Comparison of ENCODE assay signal across 7 cellular contexts in the genomic region with DNA sequence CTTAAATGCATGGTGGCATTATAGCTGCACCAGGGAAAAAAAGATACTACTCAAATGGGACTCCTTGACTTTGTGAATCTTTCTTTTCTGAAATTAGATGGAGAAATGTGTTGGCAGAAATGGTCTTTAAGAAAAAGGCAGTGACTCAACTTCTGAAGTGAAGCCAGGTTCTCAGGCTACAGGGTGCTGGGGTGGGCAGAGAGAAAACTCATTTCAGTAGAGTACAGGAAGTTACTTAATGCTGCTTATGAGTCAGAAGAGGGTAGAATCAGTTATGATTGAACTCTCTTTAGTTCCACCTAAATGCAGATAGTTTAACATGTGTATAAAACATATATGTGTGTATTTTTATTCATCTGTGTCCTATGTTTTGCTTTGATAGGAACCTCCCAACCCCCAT.
DNase-seq lines count a peak whose midpoint lies in the region; ATAC-seq, FAIRE-seq and TF ChIP-seq lines count a peak whose summit lies in the region.

No MANE protein-coding gene starts in this region.

- peak in 1 of 2 experiments; percentile 49; a peak in 1 of 4 replicates for TF ChIP-seq EP300 in GM12878 (IDR thresholded peaks at IDR 0.05; ENCODE audit: borderline replicate concordance in 1 of 2, control insufficient read depth in 1 of 2, low read depth in 2 of 2, low read length in 2 of 2)

- TF ChIP-seq POLR2A in GM12878 (IDR thresholded peaks at IDR 0.05; ENCODE audit: low read depth, low read length): no peak

- intact Hi-C loops in GM12878 (cut with micrococcal nuclease; ENCODE audit: unreplicated experiment): loop anchor here (1.0 kb wide), 1 partner anchor 56 kb away; no protein-coding TSS in a partner anchor
- intact Hi-C loops in Right ventricle myocardium superior (cut with DNase I): no loop called here

- TF ChIP-seq CTCF in GM12878 (IDR thresholded peaks at IDR 0.05 in 2 of 3, conservative IDR thresholded peaks at IDR 0.05 in 1 of 3; ENCODE audit: control insufficient read depth in 2 of 3, extremely low read depth in 1 of 3, insufficient read depth in 1 of 3, low read depth in 3 of 3, low read length in 3 of 3): no peak

- SMC1A ChIA-PET in GM12878 (lab: Charles Lee; ENCODE audit: uncharacterized antibody, unreplicated experiment): interaction anchor here (0.9 to 8.8 kb wide), 3 partner anchors 47 to 66 kb away, joined by 3 to 121 read pairs (median 3); no protein-coding TSS in a partner anchor

- H3K27ac ChIP-seq in GM12878 (ENCODE audit: control insufficient read depth, insufficient read depth): no peak overlapping the region

- peaks cover 7% of the 10 kb centered on the region for H3K4me1 ChIP-seq in GM12878 (ENCODE audit: control insufficient read depth, insufficient read depth, low read length)

- CTCF ChIA-PET in GM12878 (lab: Yijun Ruan, JAX): interaction anchor here (1.4 to 11.7 kb wide), 3 partner anchors 51 to 66 kb away, joined by 7 to 225 read pairs (median 8); no protein-coding TSS in a partner anchor

- no peaks in the 10 kb centered on the region for H3K9me3 ChIP-seq in GM12878 (replicated peaks; ENCODE audit: control insufficient read depth, insufficient read depth, low read length)

- H3K4me3 ChIP-seq in GM12878: no peak overlapping the region

- no TSS peak for BruUV-seq in GM12878 (replicated peaks; lab: Mats Ljungman, UMichigan)

- in situ Hi-C loops in GM12878 (cut with MboI): no loop called here

- ATAC-seq in GM18870 (IDR thresholded peaks at IDR 0.05; ENCODE audit: unreplicated experiment) (peak; percentile 99), HG02870 (IDR thresholded peaks at IDR 0.05; ENCODE audit: unreplicated experiment) (peak; percentile 99), GM12878 (peak; percentile 97), Right ventricle myocardium superior (ENCODE audit: poor library complexity) (no peak)

- RAD21 ChIA-PET in GM12878 (lab: Charles Lee; ENCODE audit: unreplicated experiment): interaction anchor here (4.4 kb wide), 1 partner anchor 64 kb away, joined by 28 read pairs; no protein-coding TSS in a partner anchor

- H2AFZ ChIP-seq in GM12878 (ENCODE audit: control insufficient read depth, low read depth, low read length): no peak overlapping the region

- no peak; the same call in 1 of the 2 replicates for TF ChIP-seq RAD21 in GM12878 (IDR thresholded peaks at IDR 0.05; ENCODE audit: insufficient read depth, low read depth, low read length)

- no peaks in the 10 kb centered on the region for H3K27me3 ChIP-seq in GM12878 (replicated peaks in 1 of 2; ENCODE audit: control insufficient read depth in 2 of 2, insufficient read depth in 2 of 2, low read length in 1 of 2)

- H3K4me2 ChIP-seq in GM12878 (ENCODE audit: control insufficient read depth, insufficient read depth): no peak overlapping the region

- H3K79me2 ChIP-seq in GM12878 (ENCODE audit: control insufficient read depth, insufficient read depth, low read length): no peaks in the 10 kb centered on the region

- DNase-seq in RKO (ENCODE audit: low spot score) (peak; percentile 85), GM12878 (ENCODE audit: low read depth, low spot score) (peak; percentile 77), Right ventricle myocardium superior (no peak), NCI-H446 (lab: John Stamatoyannopoulos, UW) (no peak)
- peak; percentile 29 for DNase-seq in stimulated activated CD4-positive, alpha-beta T cell treated with anti-CD3 and anti-CD28 coated beads, Interleukin-12 subunit alpha, Interleukin-12 subunit beta, amount 100 ng/mL, for 4 hours

- no peak overlapping the region for H3K9ac ChIP-seq in GM12878 (ENCODE audit: control insufficient read depth, insufficient read depth, low read length)

- FAIRE-seq in GM12878 (lab: Jason Lieb, UNC): peak; percentile 86

- no peaks in the 10 kb centered on the region for H3K36me3 ChIP-seq in GM12878 (ENCODE audit: control insufficient read depth in 2 of 2, insufficient read depth in 2 of 2, low read length in 1 of 2)

- H4K20me1 ChIP-seq in GM12878 (ENCODE audit: control insufficient read depth, insufficient read depth): no peaks in the 10 kb centered on the region

- POLR2A ChIA-PET in GM12878 (lab: Charles Lee): no interaction called here

TF ChIP-seq in GM12878, 131 proteins besides CTCF, POLR2A, EP300 and RAD21 (continues in another document):
- TF ChIP-seq EED (IDR thresholded peaks at IDR 0.05; ENCODE audit: low read depth) (peak; percentile 83), GABPA (IDR thresholded peaks at IDR 0.05; ENCODE audit: low read depth) (peak; percentile 78), YY1 (IDR thresholded peaks at IDR 0.05; ENCODE audit: low read depth, low read length) (no peak), TARDBP (IDR thresholded peaks at IDR 0.05; ENCODE audit: borderline replicate concordance) (no peak), NRF1 (conservative IDR thresholded peaks at IDR 0.05; ENCODE audit: low read depth, low read length) (no peak), ZBED1 (IDR thresholded peaks at IDR 0.05; ENCODE audit: borderline replicate concordance) (peak; percentile 94; the same call in 1 of the 2 replicates), TCF7 (IDR thresholded peaks at IDR 0.05; ENCODE audit: borderline replicate concordance) (peak; percentile 52; the same call in 1 of the 2 replicates), PAX8 (IDR thresholded peaks at IDR 0.05) (no peak), BCL3 (IDR thresholded peaks at IDR 0.05; ENCODE audit: borderline replicate concordance, insufficient read depth, low read depth, low read length, poor library complexity, severe bottlenecking) (peak; percentile 93), RFX5 (IDR thresholded peaks at IDR 0.05; ENCODE audit: low read depth, low read length) (no peak), IKZF2 (IDR thresholded peaks at IDR 0.05) (peak; percentile 30 to 45; a peak in 2 of 4 replicates)
- TF ChIP-seq, protein P1, sequence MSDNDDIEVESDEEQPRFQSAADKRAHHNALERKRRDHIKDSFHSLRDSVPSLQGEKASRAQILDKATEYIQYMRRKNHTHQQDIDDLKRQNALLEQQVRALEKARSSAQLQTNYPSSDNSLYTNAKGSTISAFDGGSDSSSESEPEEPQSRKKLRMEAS (IDR thresholded peaks at IDR 0.05; ENCODE audit: low read depth, low read length): no peak
- TF ChIP-seq, protein P2, sequence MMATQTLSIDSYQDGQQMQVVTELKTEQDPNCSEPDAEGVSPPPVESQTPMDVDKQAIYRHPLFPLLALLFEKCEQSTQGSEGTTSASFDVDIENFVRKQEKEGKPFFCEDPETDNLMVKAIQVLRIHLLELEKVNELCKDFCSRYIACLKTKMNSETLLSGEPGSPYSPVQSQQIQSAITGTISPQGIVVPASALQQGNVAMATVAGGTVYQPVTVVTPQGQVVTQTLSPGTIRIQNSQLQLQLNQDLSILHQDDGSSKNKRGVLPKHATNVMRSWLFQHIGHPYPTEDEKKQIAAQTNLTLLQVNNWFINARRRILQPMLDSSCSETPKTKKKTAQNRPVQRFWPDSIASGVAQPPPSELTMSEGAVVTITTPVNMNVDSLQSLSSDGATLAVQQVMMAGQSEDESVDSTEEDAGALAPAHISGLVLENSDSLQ (IDR thresholded peaks at IDR 0.05): no peak
- TF ChIP-seq, protein P3, sequence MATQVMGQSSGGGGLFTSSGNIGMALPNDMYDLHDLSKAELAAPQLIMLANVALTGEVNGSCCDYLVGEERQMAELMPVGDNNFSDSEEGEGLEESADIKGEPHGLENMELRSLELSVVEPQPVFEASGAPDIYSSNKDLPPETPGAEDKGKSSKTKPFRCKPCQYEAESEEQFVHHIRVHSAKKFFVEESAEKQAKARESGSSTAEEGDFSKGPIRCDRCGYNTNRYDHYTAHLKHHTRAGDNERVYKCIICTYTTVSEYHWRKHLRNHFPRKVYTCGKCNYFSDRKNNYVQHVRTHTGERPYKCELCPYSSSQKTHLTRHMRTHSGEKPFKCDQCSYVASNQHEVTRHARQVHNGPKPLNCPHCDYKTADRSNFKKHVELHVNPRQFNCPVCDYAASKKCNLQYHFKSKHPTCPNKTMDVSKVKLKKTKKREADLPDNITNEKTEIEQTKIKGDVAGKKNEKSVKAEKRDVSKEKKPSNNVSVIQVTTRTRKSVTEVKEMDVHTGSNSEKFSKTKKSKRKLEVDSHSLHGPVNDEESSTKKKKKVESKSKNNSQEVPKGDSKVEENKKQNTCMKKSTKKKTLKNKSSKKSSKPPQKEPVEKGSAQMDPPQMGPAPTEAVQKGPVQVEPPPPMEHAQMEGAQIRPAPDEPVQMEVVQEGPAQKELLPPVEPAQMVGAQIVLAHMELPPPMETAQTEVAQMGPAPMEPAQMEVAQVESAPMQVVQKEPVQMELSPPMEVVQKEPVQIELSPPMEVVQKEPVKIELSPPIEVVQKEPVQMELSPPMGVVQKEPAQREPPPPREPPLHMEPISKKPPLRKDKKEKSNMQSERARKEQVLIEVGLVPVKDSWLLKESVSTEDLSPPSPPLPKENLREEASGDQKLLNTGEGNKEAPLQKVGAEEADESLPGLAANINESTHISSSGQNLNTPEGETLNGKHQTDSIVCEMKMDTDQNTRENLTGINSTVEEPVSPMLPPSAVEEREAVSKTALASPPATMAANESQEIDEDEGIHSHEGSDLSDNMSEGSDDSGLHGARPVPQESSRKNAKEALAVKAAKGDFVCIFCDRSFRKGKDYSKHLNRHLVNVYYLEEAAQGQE (IDR thresholded peaks at IDR 0.05; ENCODE audit: low read depth, low read length): no peak

Comparison
In these comparisons a context has a peak if more than half of its experiments do, and no peak if none do; other contexts are left out.
1. DNase-seq: peak in RKO (single experiment), GM12878 (single experiment) and stimulated activated CD4-positive, alpha-beta T cell treated with anti-CD3 and anti-CD28 coated beads, Interleukin-12 subunit alpha, Interleukin-12 subunit beta, amount 100 ng/mL, for 4 hours (single experiment); none in Right ventricle myocardium superior (single experiment) and NCI-H446 (0 of 2).